ENCODE assay signal across 19 cellular contexts in the genomic region with DNA sequence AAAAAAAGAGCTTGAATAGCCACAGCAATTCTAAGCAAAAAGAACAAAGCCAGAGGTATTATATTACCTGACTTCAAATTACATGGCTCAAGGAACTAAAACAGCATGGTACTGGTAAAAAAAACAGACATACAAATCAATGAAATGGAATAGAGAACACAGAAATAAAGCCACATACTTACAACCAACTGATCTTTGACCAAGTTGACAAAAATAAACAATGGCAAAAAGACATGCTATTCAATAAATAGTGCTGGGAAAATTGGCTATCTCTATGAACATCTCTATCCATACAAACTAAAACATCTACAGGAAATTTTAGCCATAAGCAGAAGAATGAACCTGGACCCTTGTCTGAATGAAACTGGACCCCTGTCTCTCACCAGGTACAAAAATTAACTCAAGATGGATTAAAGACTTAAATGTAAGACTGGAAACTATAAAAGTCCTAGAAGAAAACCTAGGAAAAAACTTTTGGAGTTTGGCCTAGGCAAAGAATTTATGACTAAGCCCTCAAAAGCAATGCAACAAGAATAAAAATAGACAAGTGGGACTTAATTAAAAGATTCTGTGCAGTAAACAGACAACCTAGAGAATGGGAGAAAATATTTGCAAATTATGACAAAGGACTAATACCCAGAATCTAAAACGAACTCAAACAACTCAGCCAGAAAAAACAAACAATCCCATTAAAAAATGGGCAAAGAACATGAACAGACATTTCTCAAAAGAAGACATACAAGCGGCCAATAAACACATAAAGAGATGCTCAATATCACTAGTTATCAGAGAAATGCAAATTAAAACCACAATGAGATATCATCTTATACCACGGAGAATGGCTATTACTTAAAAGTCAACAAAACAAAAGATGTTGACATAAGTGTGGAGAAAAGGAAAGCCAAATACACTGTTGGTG.
"Had no signal": no experiment of that assay in that cellular context is flagged by ENCODE, and none has a peak within 500 bp of the region (broad histone marks: within the 10 kb centered on the region; RNA-seq: fewer than 3 reads in every experiment).

No MANE protein-coding gene starts in this region.

- ATAC-seq: activated CD4-positive, alpha-beta T cell treated with anti-CD3 and anti-CD28 coated beads for 36 hours; mucosa of descending colon; naive thymus-derived CD8-positive, alpha-beta T cell had no signal

- FAIRE-seq: colon, endothelial cell of umbilical vein had no signal

- H3K4me3 Mint-ChIP-seq: activated CD4-positive, alpha-beta memory T cell treated with anti-CD3 and anti-CD28 coated beads, Interleukin-2, amount 10 ng/mL, durations not matched to agents 7 days and 5 days; activated CD4-positive, alpha-beta T cell treated with anti-CD3 and anti-CD28 coated beads for 36 hours; activated naive CD8-positive, alpha-beta T cell treated with anti-CD3 and anti-CD28 coated beads, Interleukin-2, amount 10 ng/mL, durations not matched to agents 7 days and 5 days; immature natural killer cell; naive thymus-derived CD8-positive, alpha-beta T cell had no signal

- H3K27ac ChIP-seq: neutrophil, stomach, thoracic aorta, VCaP had no signal

- H3K9me3 ChIP-seq: mucosa of descending colon, neutrophil, stomach, thoracic aorta had no signal

- H3K36me3 Mint-ChIP-seq: activated naive CD8-positive, alpha-beta T cell treated with anti-CD3 and anti-CD28 coated beads, Interleukin-2, amount 10 ng/mL, durations not matched to agents 7 days and 5 days; immature natural killer cell; naive thymus-derived CD8-positive, alpha-beta T cell had no signal

- DNase-seq: activated CD4-positive, alpha-beta memory T cell treated with anti-CD3 and anti-CD28 coated beads, Interleukin-2, amount 10 ng/mL, durations not matched to agents 7 days and 5 days; activated CD4-positive, alpha-beta T cell treated with anti-CD3 and anti-CD28 coated beads for 36 hours; activated gamma-delta T cell; activated naive CD8-positive, alpha-beta T cell treated with anti-CD3 and anti-CD28 coated beads, Interleukin-2, amount 10 ng/mL, durations not matched to agents 7 days and 5 days; activated T-cell treated with anti-CD3 and anti-CD28 coated beads, Interleukin-2, amount 50 U/mL, for 48 hours; effector CD4-positive, alpha-beta T cell; glutamatergic neuron; immature natural killer cell; mucosa of descending colon; naive thymus-derived CD8-positive, alpha-beta T cell; retina; stimulated activated CD4-positive, alpha-beta T cell treated with anti-CD3 and anti-CD28 coated beads, Interleukin-15, amount 100 ng/mL, for 24 hours; stimulated activated CD4-positive, alpha-beta T cell treated with anti-CD3 and anti-CD28 coated beads, Interleukin-4, amount 100 ng/mL, for 4 hours; stomach had no signal

- H3K4me3 ChIP-seq: mucosa of descending colon, stomach, thoracic aorta had no signal

- H3K27me3 ChIP-seq: neutrophil, stomach had no signal

- H3K27ac Mint-ChIP-seq: activated CD4-positive, alpha-beta memory T cell treated with anti-CD3 and anti-CD28 coated beads, Interleukin-2, amount 10 ng/mL, durations not matched to agents 7 days and 5 days; activated CD4-positive, alpha-beta T cell treated with anti-CD3 and anti-CD28 coated beads for 36 hours; activated naive CD8-positive, alpha-beta T cell treated with anti-CD3 and anti-CD28 coated beads, Interleukin-2, amount 10 ng/mL, durations not matched to agents 7 days and 5 days; immature natural killer cell; naive thymus-derived CD8-positive, alpha-beta T cell had no signal

- H3K4me1 Mint-ChIP-seq: activated CD4-positive, alpha-beta T cell treated with anti-CD3 and anti-CD28 coated beads for 36 hours; immature natural killer cell had no signal

- H3K9me3 Mint-ChIP-seq: activated naive CD8-positive, alpha-beta T cell treated with anti-CD3 and anti-CD28 coated beads, Interleukin-2, amount 10 ng/mL, durations not matched to agents 7 days and 5 days had no signal

- H3K36me3 ChIP-seq: neutrophil, thoracic aorta had no signal
